Comparison of ENCODE assay signal across 7 cellular contexts in the genomic region with DNA sequence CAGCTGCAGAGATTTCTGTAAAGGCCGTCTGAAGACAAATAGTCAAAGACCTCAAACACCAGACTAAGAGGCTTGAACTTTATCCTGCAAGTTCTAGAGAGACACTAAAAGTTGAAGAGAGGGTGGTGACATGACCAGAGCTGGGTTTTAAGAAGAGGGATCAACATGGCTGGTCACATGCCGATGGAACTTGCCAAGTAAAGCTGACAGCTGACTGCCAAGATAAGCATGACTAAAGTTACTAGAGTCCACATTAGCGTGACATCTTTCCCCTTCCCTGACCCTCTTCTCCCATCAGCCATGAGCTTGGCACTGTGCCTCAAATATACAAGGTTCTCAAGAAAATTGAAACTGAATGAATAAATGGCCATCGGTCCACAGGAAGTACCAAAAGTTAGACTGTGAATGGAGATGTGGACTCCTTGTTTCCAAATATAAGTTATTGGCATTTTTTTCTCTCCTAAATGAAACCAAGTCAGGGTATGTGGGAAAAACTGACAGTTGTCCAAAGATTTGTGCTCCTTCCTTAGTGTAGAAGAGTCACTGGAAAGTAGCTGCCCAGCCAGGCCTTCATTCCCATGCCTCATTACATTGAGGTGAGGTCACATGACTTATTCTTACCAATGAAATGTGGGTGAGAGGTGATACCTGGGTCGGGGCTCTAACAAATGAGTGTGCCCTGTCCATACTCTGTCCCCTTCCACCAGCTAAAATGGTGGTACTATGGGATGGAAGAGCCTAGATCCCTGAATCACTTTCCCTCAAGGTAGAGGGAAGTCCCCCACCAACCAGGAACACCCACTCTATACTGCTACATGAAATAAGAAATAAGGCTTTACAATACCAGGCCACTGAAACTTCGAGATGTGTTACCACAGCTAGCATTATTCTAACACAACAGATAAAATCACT. TPM values are rescaled to one million over a fixed set of nuclear protein-coding genes. Genes with fewer than 3 reads are reported as not detected.
DNase-seq lines count a peak whose midpoint lies in the region; ATAC-seq, FAIRE-seq and TF ChIP-seq lines count a peak whose summit lies in the region.

No MANE protein-coding gene starts in this region.

- no peaks in the 10 kb centered on the region for H3K36me3 ChIP-seq in Peyer's patch
- H3K36me3 ChIP-seq in kidney (ENCODE audit: control insufficient read depth in 1 of 2, insufficient read depth in 2 of 2, low read length in 2 of 2): no peaks in the 10 kb centered on the region

- no peak for FAIRE-seq in kidney (lab: Jason Lieb, UNC)

- no peaks in the 10 kb centered on the region for H3K27me3 ChIP-seq in Peyer's patch

- intact Hi-C loops in kidney (cut with DNase I): no loop called here

- H3K4me1 ChIP-seq in Peyer's patch (peaks cover 0 to 75% (median 12%) of the 10 kb centered on the region in 4 donors), kidney (ENCODE audit: control insufficient read depth in 1 of 2, insufficient read depth in 1 of 2, low read depth in 1 of 2, low read length in 2 of 2) (peaks cover 16 to 23% of the 10 kb centered on the region in 2 donors)

- no peaks in the 10 kb centered on the region for H3K9me3 ChIP-seq in Peyer's patch
- no peaks in the 10 kb centered on the region for H3K9me3 ChIP-seq in kidney (ENCODE audit: control insufficient read depth in 1 of 2, low read length in 2 of 2)

- DNase-seq in Peyer's patch (no peak), cardiac fibroblast (ENCODE audit: low read depth in 2 of 2) (peak; percentile 56 to 76), kidney (peak; percentile 83), stromal cell of bone marrow (ENCODE audit: low read depth) (peak; percentile 93), NCI-H2029 (lab: John Stamatoyannopoulos, UW) (no peak), iPS-NIHi11 (ENCODE audit: low spot score) (no peak)

- peak overlapping the region in 3 of 4 donors; percentile 57 to 77 (median 60) for H3K27ac ChIP-seq in Peyer's patch
- peak overlapping the region; percentile 1 to 51 for H3K27ac ChIP-seq in kidney (ENCODE audit: low read depth in 2 of 2, low read length in 2 of 2)

- H3K4me3 ChIP-seq in Peyer's patch (no peak overlapping the region), cardiac fibroblast (replicated peaks in 1 of 2; ENCODE audit: low read depth in 2 of 2, low read length in 2 of 2) (no peak overlapping the region), kidney (ENCODE audit: low read length in 2 of 2) (no peak overlapping the region)

- no peak for TF ChIP-seq POLR2A in Peyer's patch (IDR thresholded peaks at IDR 0.05)

- peak overlapping the region in 1 of 2 donors; percentile 9 for H3K9ac ChIP-seq in kidney (ENCODE audit: low read length in 2 of 2)

- ATAC-seq in HG02840 (IDR thresholded peaks at IDR 0.05; ENCODE audit: low FRiP score, unreplicated experiment): no peak

- no peak for TF ChIP-seq CTCF in Peyer's patch (IDR thresholded peaks at IDR 0.05)
- TF ChIP-seq CTCF in cardiac fibroblast (IDR thresholded peaks at IDR 0.05; ENCODE audit: low read depth, low read length): no peak
- no peak for TF ChIP-seq CTCF in kidney (IDR thresholded peaks at IDR 0.05; ENCODE audit: borderline replicate concordance, extremely low read depth, insufficient read depth)

RNA-seq across cellular contexts. Expression of gene XPNPEP1, which starts 24.4 kb away (rescaled TPM):
- 100 to 1,000 TPM; 148 to 295 (median 263) TPM for total RNA-seq in Peyer's patch
- total RNA-seq in kidney: 62.4 TPM
- 34.4 TPM for polyA plus RNA-seq in kidney (ENCODE audit: insufficient read depth, low read depth, low replicate concordance)

Comparison
In these comparisons a context has a peak if more than half of its experiments do, and no peak if none do; other contexts are left out.
1. DNase-seq: peak in cardiac fibroblast (2 of 2), kidney (single experiment) and stromal cell of bone marrow (single experiment); none in Peyer's patch (0 of 3), NCI-H2029 (single experiment) and iPS-NIHi11 (single experiment).